10 cellular contexts compared by ENCODE assay signal in genomic region chr2:187552959-187553681, GRCh38. TPM values are rescaled to one million over a fixed set of nuclear protein-coding genes. Genes with fewer than 3 reads are reported as not detected.
A peak's percentile ranks its signal among the peaks of the same experiment; 100 is the strongest.
DNase-seq lines count a peak whose midpoint lies in the region; ATAC-seq, FAIRE-seq and TF ChIP-seq lines count a peak whose summit lies in the region.
"Had no signal": no experiment of that assay in that cellular context is flagged by ENCODE, and none has a peak within 500 bp of the region (broad histone marks: within the 10 kb centered on the region; RNA-seq: fewer than 3 reads in every experiment).

No MANE protein-coding gene starts in this region.

- TF ChIP-seq CTCF in activated CD8-positive, alpha-beta T cell treated with anti-CD3 and anti-CD28 coated beads for 36 hours (IDR thresholded peaks at IDR 0.05): no peak
- TF ChIP-seq CTCF in astrocyte (IDR thresholded peaks at IDR 0.05; ENCODE audit: insufficient read depth, low read depth, low read length) (no peak), upper lobe of right lung (IDR thresholded peaks at IDR 0.05) (no peak)

- peaks cover 60% of the 10 kb centered on the region for H3K79me2 ChIP-seq in astrocyte (ENCODE audit: insufficient read depth, low read length)

- H3K4me3 ChIP-seq in astrocyte (ENCODE audit: insufficient read depth, low read depth, low read length): peak overlapping the region; percentile 90
- H3K4me3 ChIP-seq in upper lobe of right lung: peak overlapping the region; percentile 62

- H3K36me3 ChIP-seq in astrocyte (ENCODE audit: insufficient read depth, low read length) (peaks cover 5% of the 10 kb centered on the region), upper lobe of right lung (no peaks in the 10 kb centered on the region)

- H3K27me3 Mint-ChIP-seq in activated CD8-positive, alpha-beta T cell treated with anti-CD3 and anti-CD28 coated beads for 36 hours: peaks cover 11% of the 10 kb centered on the region
- peaks cover 10% of the 10 kb centered on the region for H3K27me3 Mint-ChIP-seq in activated CD8-positive, alpha-beta T cell treated with anti-CD3 and anti-CD28 coated beads, Interleukin-2, amount 10 ng/mL, durations not matched to agents 7 days and 5 days (ENCODE audit: low read depth)
- H3K27me3 Mint-ChIP-seq in astrocyte (ENCODE audit: low read depth, unreplicated experiment): no peaks in the 10 kb centered on the region

- intact Hi-C loops in activated CD8-positive, alpha-beta T cell treated with anti-CD3 and anti-CD28 coated beads for 36 hours (cut with micrococcal nuclease): no loop called here
- intact Hi-C loops in left colon (cut with DNase I, micrococcal nuclease): no loop called here
- intact Hi-C loops in upper lobe of right lung (cut with DNase I): no loop called here

- peak overlapping the region; percentile 82 for H3K4me2 ChIP-seq in astrocyte (ENCODE audit: low read length)

- no peaks in the 10 kb centered on the region for H3K36me3 Mint-ChIP-seq in activated CD8-positive, alpha-beta T cell treated with anti-CD3 and anti-CD28 coated beads for 36 hours (ENCODE audit: low read depth)
- H3K36me3 Mint-ChIP-seq in activated CD8-positive, alpha-beta T cell treated with anti-CD3 and anti-CD28 coated beads, Interleukin-2, amount 10 ng/mL, durations not matched to agents 7 days and 5 days (ENCODE audit: low read depth): no peaks in the 10 kb centered on the region
- peaks cover 7% of the 10 kb centered on the region for H3K36me3 Mint-ChIP-seq in astrocyte (ENCODE audit: low read depth, unreplicated experiment)

- DNase-seq in activated CD8-positive, alpha-beta T cell treated with anti-CD3 and anti-CD28 coated beads for 36 hours: no peak
- no peak for DNase-seq in activated CD8-positive, alpha-beta T cell treated with anti-CD3 and anti-CD28 coated beads, Interleukin-2, amount 10 ng/mL, durations not matched to agents 7 days and 5 days
- DNase-seq in astrocyte (ENCODE audit: low read depth) (peak; percentile 77), left colon (no peak), upper lobe of right lung (no peak), ecto neural progenitor cell (ENCODE audit: low spot score) (no peak), DMS114 treated with DMSO at 0.1 percent for 48 hours (lab: John Stamatoyannopoulos, UW; ENCODE audit: unreplicated experiment) (no peak), medulla oblongata (ENCODE audit: extremely low spot score) (no peak)
- DNase-seq: NCI-H1417 had no signal

- no peaks in the 10 kb centered on the region for H3K9me3 ChIP-seq in astrocyte (ENCODE audit: insufficient read depth, low read depth, low read length)
- no peaks in the 10 kb centered on the region for H3K9me3 ChIP-seq in upper lobe of right lung

- H4K20me1 ChIP-seq in astrocyte (ENCODE audit: insufficient read depth, low read length): no peaks in the 10 kb centered on the region

- POLR2A ChIA-PET in activated CD8-positive, alpha-beta T cell treated with anti-CD3 and anti-CD28 coated beads for 36 hours (lab: Charles Lee): no interaction called here
- POLR2A ChIA-PET in activated CD8-positive, alpha-beta T cell treated with anti-CD3 and anti-CD28 coated beads, Interleukin-2, amount 10 ng/mL, durations not matched to agents 7 days and 5 days (lab: Charles Lee): no interaction called here

- H3K27ac ChIP-seq in astrocyte (ENCODE audit: low read depth, low read length) (peak overlapping the region; percentile 93), upper lobe of right lung (peak overlapping the region; percentile 81)

- peak overlapping the region; percentile 97 for H3K9ac ChIP-seq in astrocyte (ENCODE audit: low read length)

- H3K4me3 Mint-ChIP-seq in activated CD8-positive, alpha-beta T cell treated with anti-CD3 and anti-CD28 coated beads for 36 hours: no peak overlapping the region
- H3K4me3 Mint-ChIP-seq in activated CD8-positive, alpha-beta T cell treated with anti-CD3 and anti-CD28 coated beads, Interleukin-2, amount 10 ng/mL, durations not matched to agents 7 days and 5 days: no peak overlapping the region
- peak overlapping the region; percentile 94 for H3K4me3 Mint-ChIP-seq in astrocyte (ENCODE audit: unreplicated experiment)
- H3K4me3 Mint-ChIP-seq: B cell had no signal

- H2AFZ ChIP-seq in astrocyte (ENCODE audit: low read depth, low read length): no peak overlapping the region

- no peak for FAIRE-seq in astrocyte (lab: Jason Lieb, UNC)

- peak; percentile 71 for ATAC-seq in activated CD8-positive, alpha-beta T cell treated with anti-CD3 and anti-CD28 coated beads for 36 hours
- no peak for ATAC-seq in activated CD8-positive, alpha-beta T cell treated with anti-CD3 and anti-CD28 coated beads, Interleukin-2, amount 10 ng/mL, durations not matched to agents 7 days and 5 days
- ATAC-seq in left colon (peak; percentile 53), upper lobe of right lung (peak; percentile 42)

- peaks cover 9% of the 10 kb centered on the region for H3K4me1 Mint-ChIP-seq in activated CD8-positive, alpha-beta T cell treated with anti-CD3 and anti-CD28 coated beads for 36 hours (ENCODE audit: low read depth)
- peaks cover 7% of the 10 kb centered on the region for H3K4me1 Mint-ChIP-seq in activated CD8-positive, alpha-beta T cell treated with anti-CD3 and anti-CD28 coated beads, Interleukin-2, amount 10 ng/mL, durations not matched to agents 7 days and 5 days (ENCODE audit: low read depth)
- peaks cover 21% of the 10 kb centered on the region for H3K4me1 Mint-ChIP-seq in astrocyte (ENCODE audit: low read depth, unreplicated experiment)

- no peak overlapping the region for H3K27ac Mint-ChIP-seq in activated CD8-positive, alpha-beta T cell treated with anti-CD3 and anti-CD28 coated beads for 36 hours
- H3K27ac Mint-ChIP-seq in activated CD8-positive, alpha-beta T cell treated with anti-CD3 and anti-CD28 coated beads, Interleukin-2, amount 10 ng/mL, durations not matched to agents 7 days and 5 days: no peak overlapping the region
- peak overlapping the region; percentile 17 for H3K27ac Mint-ChIP-seq in astrocyte (ENCODE audit: unreplicated experiment)
- H3K27ac Mint-ChIP-seq: B cell had no signal

- peaks cover 1% of the 10 kb centered on the region for H3K9me3 Mint-ChIP-seq in activated CD8-positive, alpha-beta T cell treated with anti-CD3 and anti-CD28 coated beads for 36 hours
- no peaks in the 10 kb centered on the region for H3K9me3 Mint-ChIP-seq in activated CD8-positive, alpha-beta T cell treated with anti-CD3 and anti-CD28 coated beads, Interleukin-2, amount 10 ng/mL, durations not matched to agents 7 days and 5 days (ENCODE audit: insufficient read depth)
- peaks cover 5% of the 10 kb centered on the region for H3K9me3 Mint-ChIP-seq in astrocyte (ENCODE audit: unreplicated experiment)

- H3K27me3 ChIP-seq in astrocyte (ENCODE audit: insufficient read depth, low read length): no peaks in the 10 kb centered on the region
- no peaks in the 10 kb centered on the region for H3K27me3 ChIP-seq in upper lobe of right lung

- peaks cover 9% of the 10 kb centered on the region for H3K4me1 ChIP-seq in astrocyte (ENCODE audit: insufficient read depth, low read length)
- H3K4me1 ChIP-seq in upper lobe of right lung: peaks cover 27% of the 10 kb centered on the region

- CTCF ChIA-PET in activated CD8-positive, alpha-beta T cell treated with anti-CD3 and anti-CD28 coated beads for 36 hours (lab: Charles Lee): no interaction called here
- CTCF ChIA-PET in activated CD8-positive, alpha-beta T cell treated with anti-CD3 and anti-CD28 coated beads, Interleukin-2, amount 10 ng/mL, durations not matched to agents 7 days and 5 days (lab: Charles Lee): interaction anchor here (3.0 kb wide), 1 partner anchor 28 kb away, joined by 10 read pairs; no protein-coding TSS in a partner anchor

RNA-seq across cellular contexts. Expression of gene TFPI, which starts 1.1 kb away (rescaled TPM):
- total RNA-seq in activated CD8-positive, alpha-beta T cell treated with anti-CD3 and anti-CD28 coated beads for 36 hours: not detected
- not detected for total RNA-seq in activated CD8-positive, alpha-beta T cell treated with anti-CD3 and anti-CD28 coated beads, Interleukin-2, amount 10 ng/mL, durations not matched to agents 7 days and 5 days
- total RNA-seq in astrocyte (52.9 and 56.6 TPM in 2 replicates), left colon (10 to 100 TPM; 19.2 to 23.2 TPM), upper lobe of right lung (366 TPM)
- total RNA-seq: B cell had no signal

Comparison
In these comparisons a context has a peak if more than half of its experiments do, and no peak if none do; other contexts are left out.
1. RNA of gene TFPI, which starts 1.1 kb away (total RNA-seq): 366 TPM in upper lobe of right lung (single experiment), 52.9 to 56.6 TPM in astrocyte and 19.2 to 23.2 TPM in left colon; not detected in activated CD8-positive, alpha-beta T cell treated with anti-CD3 and anti-CD28 coated beads for 36 hours and not detected in activated CD8-positive, alpha-beta T cell treated with anti-CD3 and anti-CD28 coated beads, Interleukin-2, amount 10 ng/mL, durations not matched to agents 7 days and 5 days; every median in the first group is over 10 times any median in the second.